ENCODE assay signal across 1 cellular context in the genomic region with DNA sequence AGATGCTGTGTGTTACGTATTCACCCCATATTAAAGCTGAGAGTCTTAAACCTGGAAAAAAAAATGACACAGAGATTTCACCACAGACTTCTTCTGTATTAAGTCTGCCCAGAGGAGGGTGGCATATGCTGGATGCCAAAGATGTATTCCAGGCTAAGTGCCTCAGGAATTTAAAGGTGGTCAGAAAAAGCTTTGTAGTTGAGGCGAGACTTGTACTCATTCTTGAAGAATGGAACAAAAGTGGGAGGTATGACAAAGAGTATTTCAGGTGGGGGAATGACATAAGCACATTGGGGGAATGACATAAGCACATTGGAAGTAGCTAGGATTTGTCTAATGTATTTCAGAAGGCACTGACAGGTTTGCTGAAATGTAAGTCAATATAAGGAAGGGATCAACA.
TF ChIP-seq lines count a peak whose summit lies in the region.

No MANE protein-coding gene starts in this region.

TF ChIP-seq in WTC11, 78 proteins besides CTCF, POLR2A, EP300 and RAD21 (continued from another document):
- TF ChIP-seq, protein P1, sequence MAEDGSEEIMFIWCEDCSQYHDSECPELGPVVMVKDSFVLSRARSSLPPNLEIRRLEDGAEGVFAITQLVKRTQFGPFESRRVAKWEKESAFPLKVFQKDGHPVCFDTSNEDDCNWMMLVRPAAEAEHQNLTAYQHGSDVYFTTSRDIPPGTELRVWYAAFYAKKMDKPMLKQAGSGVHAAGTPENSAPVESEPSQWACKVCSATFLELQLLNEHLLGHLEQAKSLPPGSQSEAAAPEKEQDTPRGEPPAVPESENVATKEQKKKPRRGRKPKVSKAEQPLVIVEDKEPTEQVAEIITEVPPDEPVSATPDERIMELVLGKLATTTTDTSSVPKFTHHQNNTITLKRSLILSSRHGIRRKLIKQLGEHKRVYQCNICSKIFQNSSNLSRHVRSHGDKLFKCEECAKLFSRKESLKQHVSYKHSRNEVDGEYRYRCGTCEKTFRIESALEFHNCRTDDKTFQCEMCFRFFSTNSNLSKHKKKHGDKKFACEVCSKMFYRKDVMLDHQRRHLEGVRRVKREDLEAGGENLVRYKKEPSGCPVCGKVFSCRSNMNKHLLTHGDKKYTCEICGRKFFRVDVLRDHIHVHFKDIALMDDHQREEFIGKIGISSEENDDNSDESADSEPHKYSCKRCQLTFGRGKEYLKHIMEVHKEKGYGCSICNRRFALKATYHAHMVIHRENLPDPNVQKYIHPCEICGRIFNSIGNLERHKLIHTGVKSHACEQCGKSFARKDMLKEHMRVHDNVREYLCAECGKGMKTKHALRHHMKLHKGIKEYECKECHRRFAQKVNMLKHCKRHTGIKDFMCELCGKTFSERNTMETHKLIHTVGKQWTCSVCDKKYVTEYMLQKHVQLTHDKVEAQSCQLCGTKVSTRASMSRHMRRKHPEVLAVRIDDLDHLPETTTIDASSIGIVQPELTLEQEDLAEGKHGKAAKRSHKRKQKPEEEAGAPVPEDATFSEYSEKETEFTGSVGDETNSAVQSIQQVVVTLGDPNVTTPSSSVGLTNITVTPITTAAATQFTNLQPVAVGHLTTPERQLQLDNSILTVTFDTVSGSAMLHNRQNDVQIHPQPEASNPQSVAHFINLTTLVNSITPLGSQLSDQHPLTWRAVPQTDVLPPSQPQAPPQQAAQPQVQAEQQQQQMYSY (CRISPR knock-in tag; IDR thresholded peaks at IDR 0.05), result no peak
- TF ChIP-seq, protein P2, sequence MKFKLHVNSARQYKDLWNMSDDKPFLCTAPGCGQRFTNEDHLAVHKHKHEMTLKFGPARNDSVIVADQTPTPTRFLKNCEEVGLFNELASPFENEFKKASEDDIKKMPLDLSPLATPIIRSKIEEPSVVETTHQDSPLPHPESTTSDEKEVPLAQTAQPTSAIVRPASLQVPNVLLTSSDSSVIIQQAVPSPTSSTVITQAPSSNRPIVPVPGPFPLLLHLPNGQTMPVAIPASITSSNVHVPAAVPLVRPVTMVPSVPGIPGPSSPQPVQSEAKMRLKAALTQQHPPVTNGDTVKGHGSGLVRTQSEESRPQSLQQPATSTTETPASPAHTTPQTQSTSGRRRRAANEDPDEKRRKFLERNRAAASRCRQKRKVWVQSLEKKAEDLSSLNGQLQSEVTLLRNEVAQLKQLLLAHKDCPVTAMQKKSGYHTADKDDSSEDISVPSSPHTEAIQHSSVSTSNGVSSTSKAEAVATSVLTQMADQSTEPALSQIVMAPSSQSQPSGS (CRISPR knock-in tag; IDR thresholded peaks at IDR 0.05; ENCODE audit: borderline replicate concordance, low read depth), result no peak
- TF ChIP-seq HMGA2 (CRISPR knock-in tag; IDR thresholded peaks at IDR 0.05), result no peak
- TF ChIP-seq JUN (CRISPR knock-in tag; IDR thresholded peaks at IDR 0.05), result no peak
TF ChIP-seq in WTC11: peak in this region for 0.
